In the genomic region with DNA sequence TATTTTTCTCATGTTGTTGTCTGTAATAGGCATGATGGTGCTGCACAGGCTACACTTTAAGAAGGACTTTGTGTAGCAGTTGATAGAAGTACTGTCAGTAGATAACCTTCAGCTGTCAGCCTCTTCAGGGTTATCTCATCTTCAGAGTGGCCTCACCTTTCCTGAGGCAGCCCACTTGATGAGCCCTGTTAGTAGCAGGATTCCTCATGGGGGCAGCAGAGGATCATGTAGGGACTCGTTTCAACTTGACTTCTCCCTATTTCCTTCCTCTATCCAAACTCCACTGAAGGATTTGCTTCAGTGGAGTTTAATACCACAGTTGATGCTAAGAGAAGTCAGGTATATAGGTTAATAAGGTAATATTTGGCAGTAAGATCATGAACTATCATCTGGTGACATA, we compare ENCODE assay signal across 9 cellular contexts.
DNase-seq lines count a peak whose midpoint lies in the region; ATAC-seq, FAIRE-seq and TF ChIP-seq lines count a peak whose summit lies in the region.
"Had no signal": no experiment of that assay in that cellular context is flagged by ENCODE, and none has a peak within 500 bp of the region (broad histone marks: within the 10 kb centered on the region; RNA-seq: fewer than 3 reads in every experiment).

No MANE protein-coding gene starts in this region.

- no peaks in the 10 kb centered on the region for H3K4me1 ChIP-seq in colonic mucosa
- no peaks in the 10 kb centered on the region for H3K4me1 ChIP-seq in small intestine (ENCODE audit: control insufficient read depth in 2 of 2, insufficient read depth in 1 of 2, low read depth in 1 of 2, low read length in 1 of 2)
- H3K4me1 ChIP-seq: BLaER1 treated with 17β-estradiol and CSF1 and Interleukin-3, amounts not matched to agents 10 nM and 100 nM had no signal

- intact Hi-C loops in colonic mucosa (cut with DNase I), result no loop called here

- H3K27me3 Mint-ChIP-seq in T-helper 2 cell treated with Interferon-gamma antibody and Interleukin-4, amounts not matched to agents 5 μg/mL and 100 μg/mL, for 36 hours (ENCODE audit: low read depth), result no peaks in the 10 kb centered on the region

- no peak overlapping the region for H3K4me3 Mint-ChIP-seq in T-helper 2 cell treated with Interferon-gamma antibody and Interleukin-4, amounts not matched to agents 5 μg/mL and 100 μg/mL, for 36 hours

- H3K27ac ChIP-seq in colonic mucosa, result no peak overlapping the region
- H3K27ac ChIP-seq in small intestine (ENCODE audit: low read depth in 1 of 2, low read length in 1 of 2), result no peak overlapping the region
- H3K27ac ChIP-seq: BLaER1 treated with 17β-estradiol and CSF1 and Interleukin-3, amounts not matched to agents 10 nM and 100 nM had no signal

- no peaks in the 10 kb centered on the region for H3K9me3 ChIP-seq in colonic mucosa
- H3K9me3 ChIP-seq in small intestine (ENCODE audit: control insufficient read depth, low read depth), result no peaks in the 10 kb centered on the region
- H3K9me3 ChIP-seq: BLaER1 treated with 17β-estradiol and CSF1 and Interleukin-3, amounts not matched to agents 10 nM and 100 nM had no signal

- H3K4me1 Mint-ChIP-seq in T-helper 2 cell treated with Interferon-gamma antibody and Interleukin-4, amounts not matched to agents 5 μg/mL and 100 μg/mL, for 36 hours (ENCODE audit: low read depth), result no peaks in the 10 kb centered on the region

- WGBS in small intestine, 3 donors, result 4 to 10% (median 8%) methylated on average over 1 of the region's 1 CpG

- in situ Hi-C loops in G401 (cut with HindIII; ENCODE audit: low sequenced_read_pairs), result no loop called here

- DNase-seq in SIG-M5 treated with dmso at 0.1 percent for 504 hours (lab: John Stamatoyannopoulos, UW; ENCODE audit: unreplicated experiment), result peak; percentile 39
- DNase-seq in SIG-M5 (lab: John Stamatoyannopoulos, UW), result no peak
- DNase-seq in NCI-H2081 treated with DMSO at 0.1 percent for 48 hours (lab: John Stamatoyannopoulos, UW), result peak; percentile 12
- DNase-seq in colonic mucosa, result peak; percentile 25
- peak; percentile 6 for DNase-seq in small intestine
- DNase-seq in T-helper 2 cell treated with Interferon-gamma antibody and Interleukin-4, amounts not matched to agents 5 μg/mL and 100 μg/mL, for 36 hours (ENCODE audit: low spot score), result no peak
- no peak for DNase-seq in G401 (ENCODE audit: low spot score)

- H3K4me3 ChIP-seq in colonic mucosa (no peak overlapping the region), small intestine (ENCODE audit: low read depth in 1 of 2, low read length in 2 of 2) (no peak overlapping the region)
- H3K4me3 ChIP-seq: BLaER1 treated with 17β-estradiol and CSF1 and Interleukin-3, amounts not matched to agents 10 nM and 100 nM had no signal

- H3K36me3 ChIP-seq in colonic mucosa, result no peaks in the 10 kb centered on the region
- H3K36me3 ChIP-seq in small intestine (ENCODE audit: control insufficient read depth in 2 of 2, insufficient read depth in 2 of 2, low read length in 2 of 2), result no peaks in the 10 kb centered on the region
- H3K36me3 ChIP-seq: BLaER1 treated with 17β-estradiol and CSF1 and Interleukin-3, amounts not matched to agents 10 nM and 100 nM had no signal

- H3K9ac ChIP-seq in colonic mucosa (ENCODE audit: low read depth in 2 of 2, low read length in 2 of 2), result no peak overlapping the region
- H3K9ac ChIP-seq: BLaER1 treated with 17β-estradiol and CSF1 and Interleukin-3, amounts not matched to agents 10 nM and 100 nM had no signal

- no peak for ATAC-seq in GM18861 (IDR thresholded peaks at IDR 0.05; ENCODE audit: unreplicated experiment)

- no peak for FAIRE-seq in small intestine (lab: Jason Lieb, UNC)

- TF ChIP-seq CTCF in colonic mucosa (IDR thresholded peaks at IDR 0.05), result no peak

- no peaks in the 10 kb centered on the region for H3K27me3 ChIP-seq in colonic mucosa
- H3K27me3 ChIP-seq in small intestine (ENCODE audit: control insufficient read depth in 2 of 2, insufficient read depth in 2 of 2, low read length in 2 of 2), result no peaks in the 10 kb centered on the region
- H3K27me3 ChIP-seq: BLaER1 treated with 17β-estradiol and CSF1 and Interleukin-3, amounts not matched to agents 10 nM and 100 nM had no signal

- H3K36me3 Mint-ChIP-seq in T-helper 2 cell treated with Interferon-gamma antibody and Interleukin-4, amounts not matched to agents 5 μg/mL and 100 μg/mL, for 36 hours (ENCODE audit: low read depth), result no peaks in the 10 kb centered on the region

- no peaks in the 10 kb centered on the region for H3K9me3 Mint-ChIP-seq in T-helper 2 cell treated with Interferon-gamma antibody and Interleukin-4, amounts not matched to agents 5 μg/mL and 100 μg/mL, for 36 hours

- no peak overlapping the region for H3K27ac Mint-ChIP-seq in T-helper 2 cell treated with Interferon-gamma antibody and Interleukin-4, amounts not matched to agents 5 μg/mL and 100 μg/mL, for 36 hours

Comparison
In these comparisons a context has a peak if more than half of its experiments do, and no peak if none do; other contexts are left out.
1. DNase-seq: peak in SIG-M5 treated with dmso at 0.1 percent for 504 hours (single experiment), NCI-H2081 treated with DMSO at 0.1 percent for 48 hours (single experiment), colonic mucosa (single experiment) and small intestine (single experiment); none in SIG-M5 (single experiment), T-helper 2 cell treated with Interferon-gamma antibody and Interleukin-4, amounts not matched to agents 5 μg/mL and 100 μg/mL, for 36 hours (single experiment) and G401 (single experiment).